In genomic region chr21:34061983-34062382, GRCh38 we compare ENCODE assay signal across 1 cellular context.
A peak's percentile ranks its signal among the peaks of the same experiment; 100 is the strongest.
TF ChIP-seq lines count a peak whose summit lies in the region.

No MANE protein-coding gene starts in this region.

TF ChIP-seq in K562, 482 proteins besides CTCF, POLR2A, EP300 and RAD21 (continued from another document and continues in another):
- TF ChIP-seq SMAD4 (CRISPR knock-in tag; conservative IDR thresholded peaks at IDR 0.05), result no peak
- no peak for TF ChIP-seq ZFP36 (IDR thresholded peaks at IDR 0.05; ENCODE audit: low read depth, low read length, partially characterized antibody)
- no peak for TF ChIP-seq TBL1XR1 (IDR thresholded peaks at IDR 0.05; ENCODE audit: low read length in 2 of 2)
- TF ChIP-seq, protein P1, sequence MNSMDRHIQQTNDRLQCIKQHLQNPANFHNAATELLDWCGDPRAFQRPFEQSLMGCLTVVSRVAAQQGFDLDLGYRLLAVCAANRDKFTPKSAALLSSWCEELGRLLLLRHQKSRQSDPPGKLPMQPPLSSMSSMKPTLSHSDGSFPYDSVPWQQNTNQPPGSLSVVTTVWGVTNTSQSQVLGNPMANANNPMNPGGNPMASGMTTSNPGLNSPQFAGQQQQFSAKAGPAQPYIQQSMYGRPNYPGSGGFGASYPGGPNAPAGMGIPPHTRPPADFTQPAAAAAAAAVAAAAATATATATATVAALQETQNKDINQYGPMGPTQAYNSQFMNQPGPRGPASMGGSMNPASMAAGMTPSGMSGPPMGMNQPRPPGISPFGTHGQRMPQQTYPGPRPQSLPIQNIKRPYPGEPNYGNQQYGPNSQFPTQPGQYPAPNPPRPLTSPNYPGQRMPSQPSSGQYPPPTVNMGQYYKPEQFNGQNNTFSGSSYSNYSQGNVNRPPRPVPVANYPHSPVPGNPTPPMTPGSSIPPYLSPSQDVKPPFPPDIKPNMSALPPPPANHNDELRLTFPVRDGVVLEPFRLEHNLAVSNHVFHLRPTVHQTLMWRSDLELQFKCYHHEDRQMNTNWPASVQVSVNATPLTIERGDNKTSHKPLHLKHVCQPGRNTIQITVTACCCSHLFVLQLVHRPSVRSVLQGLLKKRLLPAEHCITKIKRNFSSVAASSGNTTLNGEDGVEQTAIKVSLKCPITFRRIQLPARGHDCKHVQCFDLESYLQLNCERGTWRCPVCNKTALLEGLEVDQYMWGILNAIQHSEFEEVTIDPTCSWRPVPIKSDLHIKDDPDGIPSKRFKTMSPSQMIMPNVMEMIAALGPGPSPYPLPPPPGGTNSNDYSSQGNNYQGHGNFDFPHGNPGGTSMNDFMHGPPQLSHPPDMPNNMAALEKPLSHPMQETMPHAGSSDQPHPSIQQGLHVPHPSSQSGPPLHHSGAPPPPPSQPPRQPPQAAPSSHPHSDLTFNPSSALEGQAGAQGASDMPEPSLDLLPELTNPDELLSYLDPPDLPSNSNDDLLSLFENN (IDR thresholded peaks at IDR 0.05; ENCODE audit: low read depth in 2 of 2, low read length in 2 of 2), result no peak
- TF ChIP-seq, protein P2, sequence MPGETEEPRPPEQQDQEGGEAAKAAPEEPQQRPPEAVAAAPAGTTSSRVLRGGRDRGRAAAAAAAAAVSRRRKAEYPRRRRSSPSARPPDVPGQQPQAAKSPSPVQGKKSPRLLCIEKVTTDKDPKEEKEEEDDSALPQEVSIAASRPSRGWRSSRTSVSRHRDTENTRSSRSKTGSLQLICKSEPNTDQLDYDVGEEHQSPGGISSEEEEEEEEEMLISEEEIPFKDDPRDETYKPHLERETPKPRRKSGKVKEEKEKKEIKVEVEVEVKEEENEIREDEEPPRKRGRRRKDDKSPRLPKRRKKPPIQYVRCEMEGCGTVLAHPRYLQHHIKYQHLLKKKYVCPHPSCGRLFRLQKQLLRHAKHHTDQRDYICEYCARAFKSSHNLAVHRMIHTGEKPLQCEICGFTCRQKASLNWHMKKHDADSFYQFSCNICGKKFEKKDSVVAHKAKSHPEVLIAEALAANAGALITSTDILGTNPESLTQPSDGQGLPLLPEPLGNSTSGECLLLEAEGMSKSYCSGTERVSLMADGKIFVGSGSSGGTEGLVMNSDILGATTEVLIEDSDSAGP (CRISPR knock-in tag; IDR thresholded peaks at IDR 0.05), result peak; percentile 79
- TF ChIP-seq ZNF253 (CRISPR knock-in tag; conservative IDR thresholded peaks at IDR 0.05), result no peak
- no peak for TF ChIP-seq CHD7 (IDR thresholded peaks at IDR 0.05; ENCODE audit: low read depth, low read length)
- TF ChIP-seq FOXA3 (CRISPR knock-in tag; conservative IDR thresholded peaks at IDR 0.05 in 1 of 2, IDR thresholded peaks at IDR 0.05 in 1 of 2), result no peak
- TF ChIP-seq ATF6 (CRISPR knock-in tag; IDR thresholded peaks at IDR 0.05), result no peak
- peak; percentile 89 for TF ChIP-seq ZNF143 (CRISPR knock-in tag; IDR thresholded peaks at IDR 0.05)
- TF ChIP-seq TGIF2 (CRISPR knock-in tag; IDR thresholded peaks at IDR 0.05), result no peak
- no peak for TF ChIP-seq ZNF445 (CRISPR knock-in tag; IDR thresholded peaks at IDR 0.05; ENCODE audit: low read depth)
- no peak for TF ChIP-seq HNRNPLL (IDR thresholded peaks at IDR 0.05; ENCODE audit: low read depth, low read length, poor library complexity, severe bottlenecking)
- TF ChIP-seq, protein P3, sequence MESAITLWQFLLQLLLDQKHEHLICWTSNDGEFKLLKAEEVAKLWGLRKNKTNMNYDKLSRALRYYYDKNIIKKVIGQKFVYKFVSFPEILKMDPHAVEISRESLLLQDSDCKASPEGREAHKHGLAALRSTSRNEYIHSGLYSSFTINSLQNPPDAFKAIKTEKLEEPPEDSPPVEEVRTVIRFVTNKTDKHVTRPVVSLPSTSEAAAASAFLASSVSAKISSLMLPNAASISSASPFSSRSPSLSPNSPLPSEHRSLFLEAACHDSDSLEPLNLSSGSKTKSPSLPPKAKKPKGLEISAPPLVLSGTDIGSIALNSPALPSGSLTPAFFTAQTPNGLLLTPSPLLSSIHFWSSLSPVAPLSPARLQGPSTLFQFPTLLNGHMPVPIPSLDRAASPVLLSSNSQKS (CRISPR knock-in tag; IDR thresholded peaks at IDR 0.05), result no peak
- TF ChIP-seq ZNF707 (CRISPR knock-in tag; conservative IDR thresholded peaks at IDR 0.05), result no peak
- TF ChIP-seq ETV6 (IDR thresholded peaks at IDR 0.05; ENCODE audit: borderline replicate concordance in 1 of 2, low read depth in 2 of 2, low read length in 1 of 2), result no peak
- TF ChIP-seq ETV6 (CRISPR knock-in tag; IDR thresholded peaks at IDR 0.05; ENCODE audit: borderline replicate concordance), result no peak
- TF ChIP-seq SETDB1 (IDR thresholded peaks at IDR 0.05; ENCODE audit: low read length), result no peak
- TF ChIP-seq ZNF398 (CRISPR knock-in tag; IDR thresholded peaks at IDR 0.05), result no peak
- no peak for TF ChIP-seq ZNF76 (CRISPR knock-in tag; IDR thresholded peaks at IDR 0.05; ENCODE audit: borderline replicate concordance)
- TF ChIP-seq, protein P4, sequence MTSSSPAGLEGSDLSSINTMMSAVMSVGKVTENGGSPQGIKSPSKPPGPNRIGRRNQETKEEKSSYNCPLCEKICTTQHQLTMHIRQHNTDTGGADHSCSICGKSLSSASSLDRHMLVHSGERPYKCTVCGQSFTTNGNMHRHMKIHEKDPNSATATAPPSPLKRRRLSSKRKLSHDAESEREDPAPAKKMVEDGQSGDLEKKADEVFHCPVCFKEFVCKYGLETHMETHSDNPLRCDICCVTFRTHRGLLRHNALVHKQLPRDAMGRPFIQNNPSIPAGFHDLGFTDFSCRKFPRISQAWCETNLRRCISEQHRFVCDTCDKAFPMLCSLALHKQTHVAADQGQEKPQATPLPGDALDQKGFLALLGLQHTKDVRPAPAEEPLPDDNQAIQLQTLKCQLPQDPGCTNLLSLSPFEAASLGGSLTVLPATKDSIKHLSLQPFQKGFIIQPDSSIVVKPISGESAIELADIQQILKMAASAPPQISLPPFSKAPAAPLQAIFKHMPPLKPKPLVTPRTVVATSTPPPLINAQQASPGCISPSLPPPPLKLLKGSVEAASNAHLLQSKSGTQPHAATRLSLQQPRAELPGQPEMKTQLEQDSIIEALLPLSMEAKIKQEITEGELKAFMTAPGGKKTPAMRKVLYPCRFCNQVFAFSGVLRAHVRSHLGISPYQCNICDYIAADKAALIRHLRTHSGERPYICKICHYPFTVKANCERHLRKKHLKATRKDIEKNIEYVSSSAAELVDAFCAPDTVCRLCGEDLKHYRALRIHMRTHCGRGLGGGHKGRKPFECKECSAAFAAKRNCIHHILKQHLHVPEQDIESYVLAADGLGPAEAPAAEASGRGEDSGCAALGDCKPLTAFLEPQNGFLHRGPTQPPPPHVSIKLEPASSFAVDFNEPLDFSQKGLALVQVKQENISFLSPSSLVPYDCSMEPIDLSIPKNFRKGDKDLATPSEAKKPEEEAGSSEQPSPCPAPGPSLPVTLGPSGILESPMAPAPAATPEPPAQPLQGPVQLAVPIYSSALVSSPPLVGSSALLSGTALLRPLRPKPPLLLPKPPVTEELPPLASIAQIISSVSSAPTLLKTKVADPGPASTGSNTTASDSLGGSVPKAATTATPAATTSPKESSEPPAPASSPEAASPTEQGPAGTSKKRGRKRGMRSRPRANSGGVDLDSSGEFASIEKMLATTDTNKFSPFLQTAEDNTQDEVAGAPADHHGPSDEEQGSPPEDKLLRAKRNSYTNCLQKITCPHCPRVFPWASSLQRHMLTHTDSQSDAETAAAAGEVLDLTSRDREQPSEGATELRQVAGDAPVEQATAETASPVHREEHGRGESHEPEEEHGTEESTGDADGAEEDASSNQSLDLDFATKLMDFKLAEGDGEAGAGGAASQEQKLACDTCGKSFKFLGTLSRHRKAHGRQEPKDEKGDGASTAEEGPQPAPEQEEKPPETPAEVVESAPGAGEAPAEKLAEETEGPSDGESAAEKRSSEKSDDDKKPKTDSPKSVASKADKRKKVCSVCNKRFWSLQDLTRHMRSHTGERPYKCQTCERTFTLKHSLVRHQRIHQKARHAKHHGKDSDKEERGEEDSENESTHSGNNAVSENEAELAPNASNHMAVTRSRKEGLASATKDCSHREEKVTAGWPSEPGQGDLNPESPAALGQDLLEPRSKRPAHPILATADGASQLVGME (CRISPR knock-in tag; IDR thresholded peaks at IDR 0.05), result no peak
- no peak for TF ChIP-seq ZNF224 (CRISPR knock-in tag; IDR thresholded peaks at IDR 0.05)
- TF ChIP-seq NFYB (IDR thresholded peaks at IDR 0.05; ENCODE audit: extremely low read depth, insufficient read length), result peak; percentile 32
- no peak for TF ChIP-seq U2AF2 (optimal IDR thresholded peaks at IDR 0.05; ENCODE audit: low read depth, low read length)
- TF ChIP-seq MTF1 (CRISPR knock-in tag; IDR thresholded peaks at IDR 0.05; ENCODE audit: borderline replicate concordance), result no peak
